Comparison of ENCODE assay signal across 7 cellular contexts in genomic region chr4:1869530-1870327, GRCh38. TPM values are rescaled to one million over a fixed set of nuclear protein-coding genes. Genes with fewer than 3 reads are reported as not detected.
DNase-seq lines count a peak whose midpoint lies in the region; ATAC-seq and TF ChIP-seq lines count a peak whose summit lies in the region.

No MANE protein-coding gene starts in this region.

- peak overlapping the region; percentile 88 to 99 for H3K27ac ChIP-seq in tibial artery

- H3K36me3 ChIP-seq in kidney epithelial cell (ENCODE audit: control insufficient read depth, insufficient read depth, low read length) (no peaks in the 10 kb centered on the region), tibial artery (no peaks in the 10 kb centered on the region)

- intact Hi-C loops in tibial artery (cut with DNase I; ENCODE audit: low total_unique reads), result loop anchor here (10.0 kb wide), 1 partner anchor 135 kb away; the partner anchor contains the start of gene NELFA

- peaks cover 0 to 26% (median 15%) of the 10 kb centered on the region in 4 donors for H3K4me1 ChIP-seq in tibial artery

- H3K4me3 ChIP-seq in kidney epithelial cell (ENCODE audit: low read depth, low read length) (peak overlapping the region; percentile 75), tibial artery (peak overlapping the region; percentile 65 to 92)

- H3K27me3 ChIP-seq in kidney epithelial cell (ENCODE audit: control insufficient read depth, insufficient read depth, low read length) (peaks cover 2% of the 10 kb centered on the region), tibial artery (peaks cover 0 to 22% of the 10 kb centered on the region in 2 donors)

- H3K9me3 ChIP-seq in tibial artery, result no peaks in the 10 kb centered on the region

- H3K27ac Mint-ChIP-seq in activated naive CD4-positive, alpha-beta T cell treated with anti-CD3 and anti-CD28 coated beads, Interleukin-2, amount 50 U/mL, for 72 hours, result peak overlapping the region; percentile 91 to 92

- peak; percentile 0 for ATAC-seq in GM19025 (IDR thresholded peaks at IDR 0.05; ENCODE audit: low read depth, unreplicated experiment)
- ATAC-seq in HG03025 (IDR thresholded peaks at IDR 0.05; ENCODE audit: low FRiP score, unreplicated experiment), result peak; percentile 16
- ATAC-seq in activated naive CD4-positive, alpha-beta T cell treated with anti-CD3 and anti-CD28 coated beads, Interleukin-2, amount 50 U/mL, for 72 hours, result peak in 1 of 2 donors; percentile 1

- no peak for DNase-seq in activated naive CD4-positive, alpha-beta T cell treated with anti-CD3 and anti-CD28 coated beads, Interleukin-2, amount 50 U/mL, for 72 hours (ENCODE audit: low spot score in 2 of 2)
- no peak for DNase-seq in kidney epithelial cell (ENCODE audit: low read depth)
- DNase-seq in tibial artery, result peak in 1 of 2 donors; percentile 69
- no peak for DNase-seq in AG20443 (ENCODE audit: low spot score)
- no peak for DNase-seq in NCI-H446 (lab: John Stamatoyannopoulos, UW)

- TF ChIP-seq CTCF in kidney epithelial cell (IDR thresholded peaks at IDR 0.05; ENCODE audit: insufficient read depth, low read length, poor library complexity, severe bottlenecking) (no peak), tibial artery (IDR thresholded peaks at IDR 0.05) (no peak)

- H3K36me3 Mint-ChIP-seq in activated naive CD4-positive, alpha-beta T cell treated with anti-CD3 and anti-CD28 coated beads, Interleukin-2, amount 50 U/mL, for 72 hours, result peaks cover 6 to 22% of the 10 kb centered on the region in 2 donors

- H3K9me3 Mint-ChIP-seq in activated naive CD4-positive, alpha-beta T cell treated with anti-CD3 and anti-CD28 coated beads, Interleukin-2, amount 50 U/mL, for 72 hours, result no peaks in the 10 kb centered on the region

RNA-seq across cellular contexts. Expression of gene NSD2, which starts 1.5 kb away (rescaled TPM):
- total RNA-seq in activated naive CD4-positive, alpha-beta T cell treated with anti-CD3 and anti-CD28 coated beads, Interleukin-2, amount 50 U/mL, for 72 hours, result 100 to 1,000 TPM; 233 to 254 TPM
- total RNA-seq in kidney epithelial cell, result 62.4 and 68.5 TPM in 2 replicates

RNA-seq across cellular contexts. Expression of gene LETM1, which starts 13.8 kb away (rescaled TPM):
- 10 to 100 TPM; 28.3 to 45.2 TPM for total RNA-seq in activated naive CD4-positive, alpha-beta T cell treated with anti-CD3 and anti-CD28 coated beads, Interleukin-2, amount 50 U/mL, for 72 hours
- total RNA-seq in kidney epithelial cell, result 41.5 and 49.0 TPM in 2 replicates
